In genomic region chr4:91989914-91990313, GRCh38 we compare ENCODE assay signal across 23 cellular contexts.
"Had no signal": no experiment of that assay in that cellular context is flagged by ENCODE, and none has a peak within 500 bp of the region (broad histone marks: within the 10 kb centered on the region; RNA-seq: fewer than 3 reads in every experiment).

No MANE protein-coding gene starts in this region.

- H3K27me3 Mint-ChIP-seq: activated naive CD4-positive, alpha-beta T cell treated with anti-CD3 and anti-CD28 coated beads, Interleukin-2, amount 50 U/mL, for 24 hours; activated T-cell treated with anti-CD3 and anti-CD28 coated beads, Interleukin-2, amount 50 U/mL, for 24 hours; T-helper 17 cell had no signal

- H3K4me1 Mint-ChIP-seq: activated naive CD4-positive, alpha-beta T cell treated with anti-CD3 and anti-CD28 coated beads, Interleukin-2, amount 50 U/mL, for 24 hours; T-helper 17 cell had no signal

- H3K27ac Mint-ChIP-seq: activated CD8-positive, alpha-beta T cell treated with anti-CD3 and anti-CD28 coated beads, Interleukin-2, amount 10 ng/mL, durations not matched to agents 7 days and 5 days; activated naive CD4-positive, alpha-beta T cell treated with anti-CD3 and anti-CD28 coated beads, Interleukin-2, amount 50 U/mL, for 24 hours; activated T-cell treated with anti-CD3 and anti-CD28 coated beads, Interleukin-2, amount 50 U/mL, for 24 hours; activated T-helper 1 cell treated with anti-CD3 and anti-CD28 coated beads, Interleukin-12 subunit alpha, Interleukin-12 subunit beta, Interleukin-2, Interleukin-4 antibody, amounts not matched to agents 30 ng/mL and 10 ng/mL and 1 ng/mL, durations not matched to agents 14 hours and 24 hours and 36 hours; T-helper 17 cell had no signal

- H3K36me3 Mint-ChIP-seq: activated naive CD4-positive, alpha-beta T cell treated with anti-CD3 and anti-CD28 coated beads, Interleukin-2, amount 50 U/mL, for 24 hours had no signal

- H3K4me3 Mint-ChIP-seq: activated CD8-positive, alpha-beta T cell treated with anti-CD3 and anti-CD28 coated beads, Interleukin-2, amount 10 ng/mL, durations not matched to agents 7 days and 5 days; activated naive CD4-positive, alpha-beta T cell treated with anti-CD3 and anti-CD28 coated beads, Interleukin-2, amount 50 U/mL, for 24 hours; activated T-cell treated with anti-CD3 and anti-CD28 coated beads, Interleukin-2, amount 50 U/mL, for 24 hours; activated T-helper 1 cell treated with anti-CD3 and anti-CD28 coated beads, Interleukin-12 subunit alpha, Interleukin-12 subunit beta, Interleukin-2, Interleukin-4 antibody, amounts not matched to agents 30 ng/mL and 10 ng/mL and 1 ng/mL, durations not matched to agents 14 hours and 24 hours and 36 hours; T-helper 17 cell had no signal

- H3K36me3 ChIP-seq: ascending aorta, MG63 had no signal

- H2AFZ ChIP-seq: PC-9 had no signal

- DNase-seq: activated CD4-positive, alpha-beta T cell treated with anti-CD3 and anti-CD28 coated beads for 48 hours; activated CD4-positive, alpha-beta T cell treated with anti-CD3 and anti-CD28 coated beads, Interleukin-2, amount 50 U/mL, for 4 hours; activated CD4-positive, CD25-positive, alpha-beta regulatory T cell treated with anti-CD3 and anti-CD28 coated beads, Interleukin-2, amount 50 U/mL, for 72 hours; activated CD8-positive, alpha-beta memory T cell treated with anti-CD3 and anti-CD28 coated beads, Interleukin-2, amount 50 U/mL, for 48 hours; activated CD8-positive, alpha-beta T cell treated with anti-CD3 and anti-CD28 coated beads, Interleukin-2, amount 10 ng/mL, durations not matched to agents 7 days and 5 days; activated effector memory CD4-positive, alpha-beta T cell treated with Interleukin-2 at 50 U/mL for 16 hours; activated naive CD4-positive, alpha-beta T cell; activated T-cell treated with anti-CD3 and anti-CD28 coated beads, Interleukin-2, amount 50 U/mL, for 24 hours; body of pancreas; central memory CD4-positive, alpha-beta T cell; MG63; NCI-H1105; NCI-H1436; NCI-H1694 treated with DMSO at 0.1 percent for 48 hours; NCI-H2029 treated with DMSO at 0.1 percent for 48 hours; PC-9; SIG-M5; T-helper 17 cell; T-helper 9 cell had no signal

- H3K27ac ChIP-seq: ascending aorta, body of pancreas, PC-9 had no signal

- H3K9me3 Mint-ChIP-seq: activated naive CD4-positive, alpha-beta T cell treated with anti-CD3 and anti-CD28 coated beads, Interleukin-2, amount 50 U/mL, for 24 hours had no signal

- H3K4me1 ChIP-seq: ascending aorta, body of pancreas had no signal

- H3K27me3 ChIP-seq: ascending aorta, body of pancreas, MG63 had no signal

- H3K4me3 ChIP-seq: ascending aorta, body of pancreas, MG63, PC-9 had no signal

- FAIRE-seq: bronchial epithelial cell had no signal

- H3K9me3 ChIP-seq: ascending aorta, body of pancreas, MG63 had no signal

- ATAC-seq: activated CD8-positive, alpha-beta T cell treated with anti-CD3 and anti-CD28 coated beads, Interleukin-2, amount 10 ng/mL, durations not matched to agents 7 days and 5 days; body of pancreas; T-helper 17 cell had no signal

- H3K4me2 ChIP-seq: PC-9 had no signal
